15 cellular contexts compared by ENCODE assay signal in the genomic region with DNA sequence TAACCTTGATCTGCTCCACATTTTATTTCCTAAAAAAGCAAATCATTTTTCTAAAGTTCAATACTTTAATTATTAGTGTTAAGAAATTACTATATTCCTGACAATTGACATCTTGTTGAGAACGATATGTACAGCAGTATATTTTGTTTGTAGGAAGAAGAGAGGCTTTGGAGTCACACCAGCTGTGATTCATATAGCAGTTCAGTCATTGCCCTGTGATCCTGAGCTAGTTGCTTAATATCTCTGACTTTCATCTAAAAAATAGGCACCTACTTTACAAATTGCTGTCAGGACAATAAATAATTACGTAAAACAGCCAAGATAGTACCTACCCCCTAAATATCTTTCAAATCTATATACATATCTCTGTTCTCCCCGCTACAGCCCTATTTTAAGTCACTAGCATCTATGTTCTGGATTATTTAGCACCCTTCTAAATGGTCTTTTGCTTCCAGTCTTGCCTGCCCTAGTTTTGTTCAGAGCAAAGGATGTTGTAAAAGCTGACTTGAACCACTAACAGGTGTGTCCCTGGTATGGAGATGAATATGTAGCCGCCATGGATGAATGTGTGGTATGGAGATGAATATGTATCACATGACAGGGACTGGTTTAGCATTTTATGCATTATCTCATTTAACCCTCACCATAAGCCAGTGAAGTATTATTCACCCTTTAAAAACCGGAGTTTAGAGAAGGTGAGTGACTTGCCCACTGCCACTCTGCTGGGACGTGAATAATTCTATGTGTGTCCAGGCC.
"Had no signal": no experiment of that assay in that cellular context is flagged by ENCODE, and none has a peak within 500 bp of the region (broad histone marks: within the 10 kb centered on the region; RNA-seq: fewer than 3 reads in every experiment).

No MANE protein-coding gene starts in this region.

- DNase-seq: activated CD4-positive, alpha-beta memory T cell treated with anti-CD3 and anti-CD28 coated beads for 36 hours; activated CD4-positive, alpha-beta T cell treated with anti-CD3 and anti-CD28 coated beads for 4 hours; activated CD8-positive, alpha-beta memory T cell treated with anti-CD3 and anti-CD28 coated beads, Interleukin-2, amount 10 ng/mL, durations not matched to agents 7 days and 5 days; activated naive CD4-positive, alpha-beta T cell treated with anti-CD3 and anti-CD28 coated beads for 36 hours; dorsolateral prefrontal cortex; endodermal cell; erythroblast; pancreas; stimulated activated CD8-positive, alpha-beta memory T cell treated with anti-CD3 and anti-CD28 coated beads, Interleukin-4, amount 100 ng/mL, for 48 hours; stimulated activated naive CD4-positive, alpha-beta T cell treated with Interleukin-2 at 50 U/mL for 16 hours; substantia nigra; tibial artery had no signal

- H3K9me3 Mint-ChIP-seq: activated CD4-positive, alpha-beta memory T cell treated with anti-CD3 and anti-CD28 coated beads for 36 hours; activated naive CD4-positive, alpha-beta T cell treated with anti-CD3 and anti-CD28 coated beads for 36 hours; endodermal cell; natural killer cell treated with Interleukin-12 subunit alpha and Interleukin-12 subunit beta and Interleukin-15 and Interleukin-18, amount 100 ng/mL, for 72 hours had no signal

- H3K36me3 Mint-ChIP-seq: activated CD4-positive, alpha-beta memory T cell treated with anti-CD3 and anti-CD28 coated beads for 36 hours; activated CD8-positive, alpha-beta memory T cell treated with anti-CD3 and anti-CD28 coated beads, Interleukin-2, amount 10 ng/mL, durations not matched to agents 7 days and 5 days; natural killer cell treated with Interleukin-12 subunit alpha and Interleukin-12 subunit beta and Interleukin-15 and Interleukin-18, amount 100 ng/mL, for 72 hours had no signal

- H3K27ac ChIP-seq: neutrophil, pancreas, tibial artery had no signal

- H3K4me3 ChIP-seq: dorsolateral prefrontal cortex, pancreas, tibial artery had no signal

- H3K4me3 Mint-ChIP-seq: activated CD4-positive, alpha-beta memory T cell treated with anti-CD3 and anti-CD28 coated beads for 36 hours; activated CD8-positive, alpha-beta memory T cell treated with anti-CD3 and anti-CD28 coated beads, Interleukin-2, amount 10 ng/mL, durations not matched to agents 7 days and 5 days; activated naive CD4-positive, alpha-beta T cell treated with anti-CD3 and anti-CD28 coated beads for 36 hours; endodermal cell; natural killer cell treated with Interleukin-12 subunit alpha and Interleukin-12 subunit beta and Interleukin-15 and Interleukin-18, amount 100 ng/mL, for 72 hours had no signal

- H3K27ac Mint-ChIP-seq: activated CD4-positive, alpha-beta memory T cell treated with anti-CD3 and anti-CD28 coated beads for 36 hours; activated CD8-positive, alpha-beta memory T cell treated with anti-CD3 and anti-CD28 coated beads, Interleukin-2, amount 10 ng/mL, durations not matched to agents 7 days and 5 days; activated naive CD4-positive, alpha-beta T cell treated with anti-CD3 and anti-CD28 coated beads for 36 hours; endodermal cell; natural killer cell treated with Interleukin-12 subunit alpha and Interleukin-12 subunit beta and Interleukin-15 and Interleukin-18, amount 100 ng/mL, for 72 hours had no signal

- H3K4me1 Mint-ChIP-seq: activated CD8-positive, alpha-beta memory T cell treated with anti-CD3 and anti-CD28 coated beads, Interleukin-2, amount 10 ng/mL, durations not matched to agents 7 days and 5 days; endodermal cell had no signal

- ATAC-seq: activated CD8-positive, alpha-beta memory T cell treated with anti-CD3 and anti-CD28 coated beads, Interleukin-2, amount 10 ng/mL, durations not matched to agents 7 days and 5 days; pancreas; sciatic nerve had no signal
